Comparison of ENCODE assay signal across 8 cellular contexts in genomic region chr1:39509360-39510009, GRCh38. TPM values are rescaled to one million over a fixed set of nuclear protein-coding genes. Genes with fewer than 3 reads are reported as not detected.
A peak's percentile ranks its signal among the peaks of the same experiment; 100 is the strongest.
DNase-seq lines count a peak whose midpoint lies in the region; ATAC-seq, FAIRE-seq and TF ChIP-seq lines count a peak whose summit lies in the region.

No MANE protein-coding gene starts in this region.

- H3K9me3 Mint-ChIP-seq in CD4-positive, CD25-positive, alpha-beta regulatory T cell, result no peaks in the 10 kb centered on the region
- no peaks in the 10 kb centered on the region for H3K9me3 Mint-ChIP-seq in progenitor cell of endocrine pancreas (ENCODE audit: low read depth)

- no peaks in the 10 kb centered on the region for H4K20me1 ChIP-seq in KMS-11 (ENCODE audit: insufficient read depth)
- H4K20me1 ChIP-seq in endothelial cell of umbilical vein (replicated peaks; ENCODE audit: control insufficient read depth, extremely low read depth, insufficient read depth, low read length), result no peaks in the 10 kb centered on the region

- DNase-seq in CD4-positive, CD25-positive, alpha-beta regulatory T cell, result peak in 1 of 3 donors; percentile 28
- DNase-seq in endothelial cell of umbilical vein (ENCODE audit: low read depth, low spot score), result no peak
- no peak for DNase-seq in upper lobe of right lung
- DNase-seq in frontal cortex (ENCODE audit: low spot score in 2 of 2), result no peak
- no peak for DNase-seq in progenitor cell of endocrine pancreas (ENCODE audit: low spot score, unreplicated experiment)

- POLR2A ChIA-PET in endothelial cell of umbilical vein (lab: Charles Lee), result no interaction called here

- H3K36me3 ChIP-seq in CD4-positive, CD25-positive, alpha-beta regulatory T cell (ENCODE audit: control insufficient read depth, insufficient read depth, low read length), result no peaks in the 10 kb centered on the region
- H3K36me3 ChIP-seq in KMS-11 (ENCODE audit: insufficient read depth) (no peaks in the 10 kb centered on the region), endothelial cell of umbilical vein (ENCODE audit: control insufficient read depth in 2 of 2, extremely low read depth in 1 of 2, insufficient read depth in 2 of 2, low read length in 2 of 2) (no peaks in the 10 kb centered on the region), upper lobe of right lung (no peaks in the 10 kb centered on the region)

- H2AFZ ChIP-seq in KMS-11 (ENCODE audit: low read depth) (peak overlapping the region; percentile 73), endothelial cell of umbilical vein (ENCODE audit: low read depth, low read length) (no peak overlapping the region)

- peak overlapping the region; percentile 56; the same call in 1 of the 2 replicates for H3K9ac ChIP-seq in KMS-11
- no peak overlapping the region for H3K9ac ChIP-seq in endothelial cell of umbilical vein (replicated peaks; ENCODE audit: extremely low read depth, insufficient read depth, low read length)

- H3K4me1 Mint-ChIP-seq in CD4-positive, CD25-positive, alpha-beta regulatory T cell, result peaks cover 0 to 16% (median 8%) of the 10 kb centered on the region in 4 donors
- H3K4me1 Mint-ChIP-seq in progenitor cell of endocrine pancreas (ENCODE audit: low read depth), result peaks cover 6% of the 10 kb centered on the region

- H3K27me3 Mint-ChIP-seq in CD4-positive, CD25-positive, alpha-beta regulatory T cell, result peaks cover 6% of the 10 kb centered on the region
- peaks cover 14% of the 10 kb centered on the region for H3K27me3 Mint-ChIP-seq in progenitor cell of endocrine pancreas

- H3K9me3 ChIP-seq in CD4-positive, CD25-positive, alpha-beta regulatory T cell (ENCODE audit: control insufficient read depth in 2 of 2, low read length in 2 of 2), result no peaks in the 10 kb centered on the region
- H3K9me3 ChIP-seq in endothelial cell of umbilical vein (replicated peaks; ENCODE audit: control insufficient read depth, insufficient read depth, low read length), result no peaks in the 10 kb centered on the region
- no peaks in the 10 kb centered on the region for H3K9me3 ChIP-seq in upper lobe of right lung

- H3K4me2 ChIP-seq in KMS-11 (peak overlapping the region; percentile 59), endothelial cell of umbilical vein (ENCODE audit: insufficient read depth, low read length) (no peak overlapping the region)

- H3K27ac Mint-ChIP-seq in CD4-positive, CD25-positive, alpha-beta regulatory T cell, result peak overlapping the region in 1 of 3 donors; percentile 55
- no peak overlapping the region for H3K27ac Mint-ChIP-seq in progenitor cell of endocrine pancreas

- H3K27me3 ChIP-seq in CD4-positive, CD25-positive, alpha-beta regulatory T cell (ENCODE audit: control insufficient read depth, insufficient read depth, low read length), result no peaks in the 10 kb centered on the region
- H3K27me3 ChIP-seq in KMS-11 (ENCODE audit: insufficient read depth, low read depth) (no peaks in the 10 kb centered on the region), endothelial cell of umbilical vein (ENCODE audit: control insufficient read depth in 2 of 2, insufficient read depth in 2 of 2, low read length in 2 of 2) (no peaks in the 10 kb centered on the region), upper lobe of right lung (no peaks in the 10 kb centered on the region)

- no TSS peak for BruUV-seq in endothelial cell of umbilical vein (replicated peaks; lab: Mats Ljungman, UMichigan)

- no peak overlapping the region for H3K4me3 ChIP-seq in CD4-positive, CD25-positive, alpha-beta regulatory T cell (ENCODE audit: low read depth, low read length)
- H3K4me3 ChIP-seq in KMS-11 (IDR thresholded peaks at IDR 0.05; ENCODE audit: insufficient read depth, low read depth, low read length), result no peak overlapping the region
- H3K4me3 ChIP-seq in endothelial cell of umbilical vein (replicated peaks in 1 of 3; ENCODE audit: insufficient read depth in 1 of 3, low read depth in 1 of 3, low read length in 3 of 3), result no peak overlapping the region
- no peak overlapping the region for H3K4me3 ChIP-seq in upper lobe of right lung

- no peaks in the 10 kb centered on the region for H3K79me2 ChIP-seq in KMS-11 (ENCODE audit: insufficient read depth, low read depth)
- H3K79me2 ChIP-seq in endothelial cell of umbilical vein (ENCODE audit: control insufficient read depth, insufficient read depth, low read length), result no peaks in the 10 kb centered on the region

- H3K27ac ChIP-seq in CD4-positive, CD25-positive, alpha-beta regulatory T cell (ENCODE audit: insufficient read depth, low read length, poor library complexity, severe bottlenecking), result no peak overlapping the region
- H3K27ac ChIP-seq in KMS-11 (peak overlapping the region; percentile 92), endothelial cell of umbilical vein (ENCODE audit: insufficient read depth, low read depth, low read length) (no peak overlapping the region), upper lobe of right lung (no peak overlapping the region)

- FAIRE-seq in endothelial cell of umbilical vein (lab: Jason Lieb, UNC), result peak; percentile 26
- no peak for FAIRE-seq in frontal cortex (lab: Jason Lieb, UNC)

- peaks cover 5% of the 10 kb centered on the region for H3K4me1 ChIP-seq in CD4-positive, CD25-positive, alpha-beta regulatory T cell (ENCODE audit: control insufficient read depth, insufficient read depth, low read length, poor library complexity, severe bottlenecking)
- peaks cover 37% of the 10 kb centered on the region for H3K4me1 ChIP-seq in KMS-11 (ENCODE audit: low read depth, poor library complexity, severe bottlenecking)
- H3K4me1 ChIP-seq in endothelial cell of umbilical vein (ENCODE audit: control insufficient read depth, extremely low read depth, insufficient read depth, low read length), result no peaks in the 10 kb centered on the region
- H3K4me1 ChIP-seq in upper lobe of right lung, result no peaks in the 10 kb centered on the region

- H3K4me3 Mint-ChIP-seq in CD4-positive, CD25-positive, alpha-beta regulatory T cell, result peak overlapping the region in 3 of 4 donors; percentile 0 to 63 (median 37)
- H3K4me3 Mint-ChIP-seq in progenitor cell of endocrine pancreas (ENCODE audit: low read depth), result no peak overlapping the region

- CTCF ChIA-PET in endothelial cell of umbilical vein (lab: Charles Lee), result interaction anchor here (1.5 kb wide), 1 partner anchor 30 kb away, joined by 7 read pairs; no protein-coding TSS in a partner anchor

- dilution Hi-C loops in endothelial cell of umbilical vein (cut with MboI; ENCODE audit: extremely low pct_ligation_motif_present, low sequenced_read_pairs), result no loop called here

- H3K9me1 ChIP-seq in endothelial cell of umbilical vein (replicated peaks; ENCODE audit: control insufficient read depth, extremely low read depth, insufficient read depth, low read length), result no peaks in the 10 kb centered on the region

- intact Hi-C loops in endothelial cell of umbilical vein (cut with micrococcal nuclease), result no loop called here
- intact Hi-C loops in upper lobe of right lung (cut with DNase I), result no loop called here

- no peak for TF ChIP-seq POLR2A in endothelial cell of umbilical vein (IDR thresholded peaks at IDR 0.05; ENCODE audit: low read depth, low read length)

- H3K36me3 Mint-ChIP-seq in CD4-positive, CD25-positive, alpha-beta regulatory T cell, result no peaks in the 10 kb centered on the region
- no peaks in the 10 kb centered on the region for H3K36me3 Mint-ChIP-seq in progenitor cell of endocrine pancreas (ENCODE audit: insufficient read depth)

- peak in 1 of 2 donors; percentile 23 for ATAC-seq in CD4-positive, CD25-positive, alpha-beta regulatory T cell (ENCODE audit: low read depth in 2 of 2)
- ATAC-seq in GM19397 (IDR thresholded peaks at IDR 0.05; ENCODE audit: unreplicated experiment) (peak; percentile 70), upper lobe of right lung (peak; percentile 59), HG03457 (IDR thresholded peaks at IDR 0.05; ENCODE audit: unreplicated experiment) (no peak)

- TF ChIP-seq CTCF in KMS-11 (conservative IDR thresholded peaks at IDR 0.05; ENCODE audit: low read depth, low read length) (no peak), endothelial cell of umbilical vein (IDR thresholded peaks at IDR 0.05; ENCODE audit: extremely low read depth in 1 of 2, insufficient read depth in 1 of 2, low read depth in 1 of 2, low read length in 2 of 2) (no peak), upper lobe of right lung (IDR thresholded peaks at IDR 0.05) (no peak), progenitor cell of endocrine pancreas (IDR thresholded peaks at IDR 0.05; ENCODE audit: unreplicated experiment) (no peak)

TF ChIP-seq in endothelial cell of umbilical vein, 7 proteins besides CTCF, POLR2A, EP300 and RAD21:
- TF ChIP-seq JUN (IDR thresholded peaks at IDR 0.05; ENCODE audit: borderline replicate concordance, insufficient read depth, insufficient read length, low read depth) (no peak), FOS (IDR thresholded peaks at IDR 0.05; ENCODE audit: borderline replicate concordance, insufficient read depth, low read length) (no peak), GATA2 (IDR thresholded peaks at IDR 0.05; ENCODE audit: insufficient read depth, insufficient read length, low read depth, low read length) (no peak), MYC (IDR thresholded peaks at IDR 0.05; ENCODE audit: low read depth, low read length) (no peak), EZH2 (IDR thresholded peaks at IDR 0.05; ENCODE audit: borderline replicate concordance, low read depth, low read length, severe bottlenecking) (no peak), POLR2AphosphoS5 (IDR thresholded peaks at IDR 0.05; ENCODE audit: insufficient read depth, low read depth, low read length) (no peak), MAX (IDR thresholded peaks at IDR 0.05; ENCODE audit: insufficient read depth, insufficient read length) (no peak)

RNA-seq across cellular contexts. Expression of gene BMP8A, which starts 18.0 kb away (rescaled TPM):
- 0.35 TPM for total RNA-seq in CD4-positive, CD25-positive, alpha-beta regulatory T cell
- polyA plus RNA-seq in CD4-positive, CD25-positive, alpha-beta regulatory T cell, result not detected
- total RNA-seq in endothelial cell of umbilical vein (0.44 TPM in 1 of 2 replicates, not detected in the other), upper lobe of right lung (0.29 TPM), frontal cortex (0.41 TPM), progenitor cell of endocrine pancreas (0.67 and 0.71 TPM in 2 replicates)
- 0.16 and 0.25 TPM in 2 replicates for polyA plus RNA-seq in endothelial cell of umbilical vein
- 0.05 and 0.16 TPM in 2 replicates for polyA plus RNA-seq in endothelial cell of umbilical vein (2011; cell fraction: cytosol; rRNA removed)
- polyA plus RNA-seq in endothelial cell of umbilical vein (2011; cell fraction: nucleus; rRNA removed), result 0.22 and 0.35 TPM in 2 replicates
- polyA plus RNA-seq in endothelial cell of umbilical vein (2012), result not detected in 2 replicates
- 0.28 TPM in 1 of 2 replicates, not detected in the other for polyA minus RNA-seq in endothelial cell of umbilical vein
- not detected for polyA minus RNA-seq in endothelial cell of umbilical vein (2011; cell fraction: cytosol; rRNA and poly(A)+ RNA removed)
- polyA minus RNA-seq in endothelial cell of umbilical vein (2011; cell fraction: nucleus; rRNA and poly(A)+ RNA removed), result 0.67 TPM in 1 of 2 replicates, not detected in the other
